ENCODE assay signal across 1 cellular context in the genomic region with DNA sequence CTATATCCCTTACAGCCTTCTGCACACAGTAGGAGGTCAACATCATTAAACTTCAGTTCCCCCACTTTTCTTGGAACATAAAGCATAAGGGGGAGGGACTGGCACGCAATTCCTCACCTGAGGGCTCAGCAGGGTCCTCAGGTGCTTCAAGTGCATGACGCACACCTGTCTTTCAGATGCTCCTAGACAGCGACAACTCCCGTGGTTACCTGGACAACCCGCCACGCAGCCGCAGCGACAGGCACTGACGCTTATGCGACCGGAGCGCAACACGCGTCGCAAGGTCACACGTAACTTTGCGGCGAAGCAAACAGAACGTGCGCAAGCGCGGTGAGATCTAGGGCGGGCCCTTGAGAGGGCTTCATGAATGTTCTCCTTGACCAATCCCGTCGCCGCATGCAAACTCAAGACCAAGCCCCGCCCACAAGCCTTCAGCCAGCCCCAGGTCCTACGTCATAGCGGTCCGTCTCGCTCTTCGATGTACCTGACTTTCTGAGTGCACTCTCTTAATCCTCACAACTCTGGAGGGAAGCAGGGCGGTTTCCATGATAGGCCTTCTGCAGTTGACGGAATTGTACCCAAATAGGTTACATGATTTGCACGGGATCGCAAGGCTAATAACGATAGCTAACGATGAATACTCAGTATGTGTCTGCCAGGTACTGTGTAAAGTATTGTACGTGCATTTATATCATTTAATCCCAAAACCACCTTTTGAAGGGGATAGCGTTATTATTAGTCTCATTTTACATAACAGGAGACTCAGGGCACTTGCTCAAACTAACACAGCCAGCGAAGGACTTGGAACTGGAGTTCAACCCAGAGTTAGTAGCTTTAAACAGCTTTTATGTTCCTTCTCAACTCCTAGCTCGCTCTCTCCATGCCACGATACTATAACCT.
TF ChIP-seq lines count a peak whose summit lies in the region.

TSS of gene IFT172 (minus strand) at position 246 of the 900 bp plus-strand sequence. CDS start at position 156, 90 bp downstream.

TF ChIP-seq in K562, 482 proteins besides CTCF, POLR2A, EP300 and RAD21 (continued from another document and continues in another):
- TF ChIP-seq FOXO4 (CRISPR knock-in tag; IDR thresholded peaks at IDR 0.05) (no peak), POU5F1 (IDR thresholded peaks at IDR 0.05; ENCODE audit: borderline replicate concordance, low read depth, low read length, partially characterized antibody) (peak; percentile 63), EGR1 (conservative IDR thresholded peaks at IDR 0.05) (no peak; the same call in 1 of the 2 replicates), POLR2AphosphoS5 (IDR thresholded peaks at IDR 0.05; ENCODE audit: control insufficient read depth, insufficient read depth, low read depth, low read length) (peak; percentile 87), MEIS2 (IDR thresholded peaks at IDR 0.05; ENCODE audit: partially characterized antibody) (peak; percentile 95), RCOR1 (IDR thresholded peaks at IDR 0.05; ENCODE audit: borderline replicate concordance in 1 of 2, low read depth in 2 of 2, low read length in 2 of 2) (peak in 1 of 2 experiments; percentile 26; a peak in 2 of 4 replicates), E2F3 (CRISPR knock-in tag; IDR thresholded peaks at IDR 0.05) (no peak), XRCC4 (IDR thresholded peaks at IDR 0.05; ENCODE audit: extremely low read depth, insufficient read depth, insufficient read length) (no peak), ZNF165 (CRISPR knock-in tag; IDR thresholded peaks at IDR 0.05; ENCODE audit: borderline replicate concordance) (no peak), KDM4B (IDR thresholded peaks at IDR 0.05; ENCODE audit: borderline replicate concordance in 2 of 2, low read depth in 1 of 2) (no peak), ZNF76 (CRISPR knock-in tag; IDR thresholded peaks at IDR 0.05; ENCODE audit: borderline replicate concordance) (no peak), KHSRP (IDR thresholded peaks at IDR 0.05) (peak; percentile 83), NFIX (CRISPR knock-in tag; IDR thresholded peaks at IDR 0.05; ENCODE audit: low read depth) (no peak), ZFX (CRISPR knock-in tag; IDR thresholded peaks at IDR 0.05) (peak; percentile 77), NEUROD1 (IDR thresholded peaks at IDR 0.05; ENCODE audit: borderline replicate concordance, low read depth, low read length, partially characterized antibody) (peak; percentile 36), ASH1L (IDR thresholded peaks at IDR 0.05; ENCODE audit: borderline replicate concordance, low read depth, partially characterized antibody) (no peak), NFE2L1 (tag; IDR thresholded peaks at IDR 0.05; ENCODE audit: borderline replicate concordance, low read depth) (no peak), ZZZ3 (IDR thresholded peaks at IDR 0.05) (no peak), NFIC (IDR thresholded peaks at IDR 0.05) (no peak), ZNF408 (CRISPR knock-in tag; IDR thresholded peaks at IDR 0.05; ENCODE audit: low read depth) (no peak), SUPT5H (IDR thresholded peaks at IDR 0.05) (peak; percentile 87), POLR2H (tag; IDR thresholded peaks at IDR 0.05; ENCODE audit: low read depth) (peak; percentile 49; the same call in 1 of the 2 replicates), LARP7 (IDR thresholded peaks at IDR 0.05) (no peak), ZNF311 (CRISPR knock-in tag; IDR thresholded peaks at IDR 0.05) (no peak), CHD4 (IDR thresholded peaks at IDR 0.05; ENCODE audit: insufficient read depth, insufficient replicate concordance, low read depth, low read length, poor library complexity, severe bottlenecking) (no peak), NR2C2 (CRISPR knock-in tag; IDR thresholded peaks at IDR 0.05) (peak; percentile 86), NR2C2 (tag; IDR thresholded peaks at IDR 0.05) (peak; percentile 95), HDGF (IDR thresholded peaks at IDR 0.05) (no peak), RBM25 (IDR thresholded peaks at IDR 0.05; ENCODE audit: low read depth, low read length, severe bottlenecking) (no peak), CREB3L1 (IDR thresholded peaks at IDR 0.05; ENCODE audit: borderline replicate concordance, low read depth) (peak; percentile 92), ZNF175 (CRISPR knock-in tag; IDR thresholded peaks at IDR 0.05; ENCODE audit: low read depth) (no peak), POLR3A (IDR thresholded peaks at IDR 0.05; ENCODE audit: borderline replicate concordance, extremely low read depth, insufficient read depth, insufficient read length) (no peak), RFX1 (IDR thresholded peaks at IDR 0.05) (peak; percentile 98)
- TF ChIP-seq, protein P1, sequence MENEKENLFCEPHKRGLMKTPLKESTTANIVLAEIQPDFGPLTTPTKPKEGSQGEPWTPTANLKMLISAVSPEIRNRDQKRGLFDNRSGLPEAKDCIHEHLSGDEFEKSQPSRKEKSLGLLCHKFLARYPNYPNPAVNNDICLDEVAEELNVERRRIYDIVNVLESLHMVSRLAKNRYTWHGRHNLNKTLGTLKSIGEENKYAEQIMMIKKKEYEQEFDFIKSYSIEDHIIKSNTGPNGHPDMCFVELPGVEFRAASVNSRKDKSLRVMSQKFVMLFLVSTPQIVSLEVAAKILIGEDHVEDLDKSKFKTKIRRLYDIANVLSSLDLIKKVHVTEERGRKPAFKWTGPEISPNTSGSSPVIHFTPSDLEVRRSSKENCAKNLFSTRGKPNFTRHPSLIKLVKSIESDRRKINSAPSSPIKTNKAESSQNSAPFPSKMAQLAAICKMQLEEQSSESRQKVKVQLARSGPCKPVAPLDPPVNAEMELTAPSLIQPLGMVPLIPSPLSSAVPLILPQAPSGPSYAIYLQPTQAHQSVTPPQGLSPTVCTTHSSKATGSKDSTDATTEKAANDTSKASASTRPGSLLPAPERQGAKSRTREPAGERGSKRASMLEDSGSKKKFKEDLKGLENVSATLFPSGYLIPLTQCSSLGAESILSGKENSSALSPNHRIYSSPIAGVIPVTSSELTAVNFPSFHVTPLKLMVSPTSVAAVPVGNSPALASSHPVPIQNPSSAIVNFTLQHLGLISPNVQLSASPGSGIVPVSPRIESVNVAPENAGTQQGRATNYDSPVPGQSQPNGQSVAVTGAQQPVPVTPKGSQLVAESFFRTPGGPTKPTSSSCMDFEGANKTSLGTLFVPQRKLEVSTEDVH (IDR thresholded peaks at IDR 0.05; ENCODE audit: low read depth, partially characterized antibody): peak; percentile 46
- TF ChIP-seq, protein P2, sequence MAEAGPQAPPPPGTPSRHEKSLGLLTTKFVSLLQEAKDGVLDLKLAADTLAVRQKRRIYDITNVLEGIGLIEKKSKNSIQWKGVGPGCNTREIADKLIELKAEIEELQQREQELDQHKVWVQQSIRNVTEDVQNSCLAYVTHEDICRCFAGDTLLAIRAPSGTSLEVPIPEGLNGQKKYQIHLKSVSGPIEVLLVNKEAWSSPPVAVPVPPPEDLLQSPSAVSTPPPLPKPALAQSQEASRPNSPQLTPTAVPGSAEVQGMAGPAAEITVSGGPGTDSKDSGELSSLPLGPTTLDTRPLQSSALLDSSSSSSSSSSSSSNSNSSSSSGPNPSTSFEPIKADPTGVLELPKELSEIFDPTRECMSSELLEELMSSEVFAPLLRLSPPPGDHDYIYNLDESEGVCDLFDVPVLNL (CRISPR knock-in tag; IDR thresholded peaks at IDR 0.05; ENCODE audit: low read depth): no peak
- TF ChIP-seq, protein P3, sequence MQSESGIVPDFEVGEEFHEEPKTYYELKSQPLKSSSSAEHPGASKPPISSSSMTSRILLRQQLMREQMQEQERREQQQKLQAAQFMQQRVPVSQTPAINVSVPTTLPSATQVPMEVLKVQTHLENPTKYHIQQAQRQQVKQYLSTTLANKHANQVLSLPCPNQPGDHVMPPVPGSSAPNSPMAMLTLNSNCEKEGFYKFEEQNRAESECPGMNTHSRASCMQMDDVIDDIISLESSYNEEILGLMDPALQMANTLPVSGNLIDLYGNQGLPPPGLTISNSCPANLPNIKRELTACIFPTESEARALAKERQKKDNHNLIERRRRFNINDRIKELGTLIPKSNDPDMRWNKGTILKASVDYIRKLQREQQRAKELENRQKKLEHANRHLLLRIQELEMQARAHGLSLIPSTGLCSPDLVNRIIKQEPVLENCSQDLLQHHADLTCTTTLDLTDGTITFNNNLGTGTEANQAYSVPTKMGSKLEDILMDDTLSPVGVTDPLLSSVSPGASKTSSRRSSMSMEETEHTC (IDR thresholded peaks at IDR 0.05): no peak
- TF ChIP-seq, protein P4, sequence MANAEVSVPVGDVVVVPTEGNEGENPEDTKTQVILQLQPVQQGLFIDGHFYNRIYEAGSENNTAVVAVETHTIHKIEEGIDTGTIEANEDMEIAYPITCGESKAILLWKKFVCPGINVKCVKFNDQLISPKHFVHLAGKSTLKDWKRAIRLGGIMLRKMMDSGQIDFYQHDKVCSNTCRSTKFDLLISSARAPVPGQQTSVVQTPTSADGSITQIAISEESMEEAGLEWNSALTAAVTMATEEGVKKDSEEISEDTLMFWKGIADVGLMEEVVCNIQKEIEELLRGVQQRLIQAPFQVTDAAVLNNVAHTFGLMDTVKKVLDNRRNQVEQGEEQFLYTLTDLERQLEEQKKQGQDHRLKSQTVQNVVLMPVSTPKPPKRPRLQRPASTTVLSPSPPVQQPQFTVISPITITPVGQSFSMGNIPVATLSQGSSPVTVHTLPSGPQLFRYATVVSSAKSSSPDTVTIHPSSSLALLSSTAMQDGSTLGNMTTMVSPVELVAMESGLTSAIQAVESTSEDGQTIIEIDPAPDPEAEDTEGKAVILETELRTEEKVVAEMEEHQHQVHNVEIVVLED (CRISPR knock-in tag; IDR thresholded peaks at IDR 0.05): peak; percentile 96
- TF ChIP-seq, protein P5, sequence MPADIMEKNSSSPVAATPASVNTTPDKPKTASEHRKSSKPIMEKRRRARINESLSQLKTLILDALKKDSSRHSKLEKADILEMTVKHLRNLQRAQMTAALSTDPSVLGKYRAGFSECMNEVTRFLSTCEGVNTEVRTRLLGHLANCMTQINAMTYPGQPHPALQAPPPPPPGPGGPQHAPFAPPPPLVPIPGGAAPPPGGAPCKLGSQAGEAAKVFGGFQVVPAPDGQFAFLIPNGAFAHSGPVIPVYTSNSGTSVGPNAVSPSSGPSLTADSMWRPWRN (IDR thresholded peaks at IDR 0.05; ENCODE audit: low read depth): no peak
- TF ChIP-seq, protein P6, sequence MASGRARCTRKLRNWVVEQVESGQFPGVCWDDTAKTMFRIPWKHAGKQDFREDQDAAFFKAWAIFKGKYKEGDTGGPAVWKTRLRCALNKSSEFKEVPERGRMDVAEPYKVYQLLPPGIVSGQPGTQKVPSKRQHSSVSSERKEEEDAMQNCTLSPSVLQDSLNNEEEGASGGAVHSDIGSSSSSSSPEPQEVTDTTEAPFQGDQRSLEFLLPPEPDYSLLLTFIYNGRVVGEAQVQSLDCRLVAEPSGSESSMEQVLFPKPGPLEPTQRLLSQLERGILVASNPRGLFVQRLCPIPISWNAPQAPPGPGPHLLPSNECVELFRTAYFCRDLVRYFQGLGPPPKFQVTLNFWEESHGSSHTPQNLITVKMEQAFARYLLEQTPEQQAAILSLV (tag; IDR thresholded peaks at IDR 0.05): no peak
- TF ChIP-seq, protein P7, sequence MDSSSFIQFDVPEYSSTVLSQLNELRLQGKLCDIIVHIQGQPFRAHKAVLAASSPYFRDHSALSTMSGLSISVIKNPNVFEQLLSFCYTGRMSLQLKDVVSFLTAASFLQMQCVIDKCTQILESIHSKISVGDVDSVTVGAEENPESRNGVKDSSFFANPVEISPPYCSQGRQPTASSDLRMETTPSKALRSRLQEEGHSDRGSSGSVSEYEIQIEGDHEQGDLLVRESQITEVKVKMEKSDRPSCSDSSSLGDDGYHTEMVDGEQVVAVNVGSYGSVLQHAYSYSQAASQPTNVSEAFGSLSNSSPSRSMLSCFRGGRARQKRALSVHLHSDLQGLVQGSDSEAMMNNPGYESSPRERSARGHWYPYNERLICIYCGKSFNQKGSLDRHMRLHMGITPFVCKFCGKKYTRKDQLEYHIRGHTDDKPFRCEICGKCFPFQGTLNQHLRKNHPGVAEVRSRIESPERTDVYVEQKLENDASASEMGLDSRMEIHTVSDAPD (CRISPR knock-in tag; IDR thresholded peaks at IDR 0.05): no peak
- TF ChIP-seq, protein P8, sequence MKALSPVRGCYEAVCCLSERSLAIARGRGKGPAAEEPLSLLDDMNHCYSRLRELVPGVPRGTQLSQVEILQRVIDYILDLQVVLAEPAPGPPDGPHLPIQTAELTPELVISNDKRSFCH (CRISPR knock-in tag; IDR thresholded peaks at IDR 0.05): no peak
- TF ChIP-seq, protein P8 (tag; IDR thresholded peaks at IDR 0.05): no peak; the same call in 1 of the 2 replicates
- TF ChIP-seq, protein P9, sequence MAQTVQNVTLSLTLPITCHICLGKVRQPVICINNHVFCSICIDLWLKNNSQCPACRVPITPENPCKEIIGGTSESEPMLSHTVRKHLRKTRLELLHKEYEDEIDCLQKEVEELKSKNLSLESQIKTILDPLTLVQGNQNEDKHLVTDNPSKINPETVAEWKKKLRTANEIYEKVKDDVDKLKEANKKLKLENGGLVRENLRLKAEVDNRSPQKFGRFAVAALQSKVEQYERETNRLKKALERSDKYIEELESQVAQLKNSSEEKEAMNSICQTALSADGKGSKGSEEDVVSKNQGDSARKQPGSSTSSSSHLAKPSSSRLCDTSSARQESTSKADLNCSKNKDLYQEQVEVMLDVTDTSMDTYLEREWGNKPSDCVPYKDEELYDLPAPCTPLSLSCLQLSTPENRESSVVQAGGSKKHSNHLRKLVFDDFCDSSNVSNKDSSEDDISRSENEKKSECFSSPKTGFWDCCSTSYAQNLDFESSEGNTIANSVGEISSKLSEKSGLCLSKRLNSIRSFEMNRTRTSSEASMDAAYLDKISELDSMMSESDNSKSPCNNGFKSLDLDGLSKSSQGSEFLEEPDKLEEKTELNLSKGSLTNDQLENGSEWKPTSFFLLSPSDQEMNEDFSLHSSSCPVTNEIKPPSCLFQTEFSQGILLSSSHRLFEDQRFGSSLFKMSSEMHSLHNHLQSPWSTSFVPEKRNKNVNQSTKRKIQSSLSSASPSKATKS (CRISPR knock-in tag; IDR thresholded peaks at IDR 0.05): no peak
